ENCODE assay signal across 35 cellular contexts in the genomic region with DNA sequence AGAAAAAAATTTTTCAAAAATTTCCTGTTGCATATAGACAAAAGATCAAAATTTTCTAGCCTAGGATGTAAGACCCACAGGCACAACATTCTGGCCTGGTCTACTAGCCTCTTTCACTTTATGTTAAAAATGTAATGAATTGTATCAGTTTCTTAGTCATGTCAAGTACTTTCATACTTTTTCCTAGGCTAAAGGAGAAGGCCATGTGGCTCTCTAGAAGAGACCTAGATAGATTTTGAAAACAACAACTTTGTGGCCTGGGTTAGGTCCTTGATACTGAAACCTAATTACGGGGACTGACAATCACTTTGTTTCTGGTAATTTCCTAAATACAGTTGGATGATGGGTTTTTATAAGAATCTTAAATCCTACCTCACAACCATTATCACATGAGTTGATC.
"Had no signal": no experiment of that assay in that cellular context is flagged by ENCODE, and none has a peak within 500 bp of the region (broad histone marks: within the 10 kb centered on the region; RNA-seq: fewer than 3 reads in every experiment).

No MANE protein-coding gene starts in this region.

- H3K4me3 ChIP-seq: MG63 had no signal

- H3K36me3 ChIP-seq: MG63 had no signal

- DNase-seq: Karpas-422, Kasumi-1, KG1, MG63, MV-4-11, NCI-H1048, NCI-H1092, NCI-H1092 treated with DMSO at 0.1 percent for 48 hours, NCI-H1105 treated with DMSO at 0.1 percent for 48 hours, NCI-H1417, NCI-H1417 treated with DMSO at 0.1 percent for 48 hours, NCI-H1436, NCI-H1436 treated with DMSO at 0.1 percent for 48 hours, NCI-H146, NCI-H1694, NCI-H1694 treated with DMSO at 0.1 percent for 48 hours, NCI-H187, NCI-H187 treated with DMSO at 0.1 percent for 48 hours, NCI-H1930, NCI-H2029, NCI-H2029 treated with DMSO at 0.1 percent for 48 hours, NCI-H2081, NCI-H2081 treated with DMSO at 0.1 percent for 48 hours, NCI-H2107, NCI-H2171, NCI-H2171 treated with DMSO at 0.1 percent for 48 hours, NCI-H2227 treated with DMSO at 0.1 percent for 48 hours, NCI-H226, NCI-H345, NCI-H446, NCI-H446 treated with DMSO at 0.1 percent for 48 hours, NCI-H510A, NCI-H510A treated with DMSO at 0.1 percent for 48 hours, NCI-H524, NCI-H524 treated with DMSO at 0.1 percent for 48 hours had no signal

- H3K9me3 ChIP-seq: MG63 had no signal

- H3K27me3 ChIP-seq: MG63 had no signal
